8 cellular contexts compared by ENCODE assay signal in the genomic region with DNA sequence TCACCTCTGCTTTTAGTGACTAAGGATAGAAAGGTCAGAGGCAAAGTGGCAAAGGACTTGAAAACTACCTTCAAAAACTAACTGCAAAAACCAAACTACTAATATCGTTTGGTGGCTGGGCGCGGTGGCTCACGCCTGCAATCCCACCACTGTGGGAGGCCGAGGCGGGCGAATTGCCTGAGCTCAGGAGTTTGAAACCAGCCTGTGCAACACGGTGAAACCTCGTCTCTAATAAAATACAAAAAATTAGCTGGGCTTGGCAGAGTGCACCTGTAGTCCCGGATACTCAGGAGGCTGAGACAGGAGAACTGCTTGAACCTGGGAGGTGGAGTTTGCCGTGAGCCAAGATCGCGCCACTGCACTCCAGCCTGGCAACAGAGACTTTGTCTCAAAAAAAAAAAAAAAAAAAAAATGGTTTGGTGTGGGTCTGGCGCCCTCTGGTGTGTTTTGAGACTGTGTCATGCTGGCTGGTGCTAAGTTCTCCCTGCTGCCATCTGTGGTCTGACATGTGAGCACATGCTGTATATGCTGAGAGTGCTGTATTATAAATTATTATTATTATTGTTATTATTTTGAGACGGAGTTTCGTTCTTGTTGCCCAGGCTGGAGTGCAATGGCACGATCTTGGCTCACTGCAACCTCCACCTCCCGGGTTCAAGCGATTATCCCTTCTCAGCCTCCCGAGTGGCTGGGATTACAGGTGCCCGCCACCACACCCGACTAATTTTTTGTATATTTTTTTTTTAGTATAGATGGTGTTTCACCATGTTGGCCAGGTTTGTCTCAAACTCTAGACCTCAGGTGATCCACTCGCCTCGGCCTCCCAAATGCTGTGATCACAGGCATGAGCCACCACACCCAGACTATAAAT. TPM values are rescaled to one million over a fixed set of nuclear protein-coding genes. Genes with fewer than 3 reads are reported as not detected.
DNase-seq lines count a peak whose midpoint lies in the region; ATAC-seq and TF ChIP-seq lines count a peak whose summit lies in the region.

No MANE protein-coding gene starts in this region.

- no peaks in the 10 kb centered on the region for H3K36me3 ChIP-seq in left lung

- peak; percentile 84 for TF ChIP-seq CTCF in AG09309 (IDR thresholded peaks at IDR 0.05; ENCODE audit: control insufficient read depth, insufficient read depth, low read depth, low read length, missing control alignments)
- peak; percentile 58 to 75 for TF ChIP-seq CTCF in left lung (IDR thresholded peaks at IDR 0.05)

- H3K27me3 ChIP-seq in left lung, result no peaks in the 10 kb centered on the region

- H3K4me1 ChIP-seq in left lung, result no peaks in the 10 kb centered on the region

- H3K36me3 Mint-ChIP-seq in central memory CD8-positive, alpha-beta T cell (ENCODE audit: insufficient read depth), result no peaks in the 10 kb centered on the region

- H3K9me3 ChIP-seq in left lung, result no peaks in the 10 kb centered on the region

- H3K4me1 Mint-ChIP-seq in central memory CD8-positive, alpha-beta T cell, result no peaks in the 10 kb centered on the region

- no peak overlapping the region for H3K4me3 Mint-ChIP-seq in central memory CD8-positive, alpha-beta T cell

- H3K27me3 Mint-ChIP-seq in central memory CD8-positive, alpha-beta T cell, result peaks cover 44% of the 10 kb centered on the region

- ATAC-seq in GM18519 (IDR thresholded peaks at IDR 0.05; ENCODE audit: low FRiP score, unreplicated experiment), result peak; percentile 70
- ATAC-seq in HG03103 (IDR thresholded peaks at IDR 0.05; ENCODE audit: low read depth, unreplicated experiment), result peak; percentile 72
- ATAC-seq in central memory CD8-positive, alpha-beta T cell (replicated peaks; ENCODE audit: extremely low read depth, poor library complexity, severe bottlenecking), result peak; percentile 98
- ATAC-seq in left lung, result peak; percentile 100

- H3K27ac Mint-ChIP-seq in central memory CD8-positive, alpha-beta T cell (ENCODE audit: low read depth), result no peak overlapping the region

- DNase-seq in AG09309 (ENCODE audit: low read depth) (peak; percentile 65), NCI-H226 (peak; percentile 16), left lung (peak in 1 of 2 donors; percentile 61)
- DNase-seq in activated CD4-positive, CD25-positive, alpha-beta regulatory T cell treated with anti-CD3 and anti-CD28 coated beads, Interleukin-2, amount 50 U/mL, for 16 hours (ENCODE audit: low read depth, low spot score), result peak; percentile 39
- DNase-seq in central memory CD8-positive, alpha-beta T cell (ENCODE audit: low spot score in 2 of 2), result peak; percentile 46 to 66
- peak; percentile 35 to 59 (median 40) for DNase-seq in stimulated activated CD4-positive, alpha-beta T cell treated with anti-CD3 and anti-CD28 coated beads, TNF-alpha, amount 100 ng/mL, for 24 hours (ENCODE audit: low read depth in 3 of 3)

- H3K4me3 ChIP-seq in AG09309 (ENCODE audit: control insufficient read depth, low read depth, low read length) (no peak overlapping the region), left lung (no peak overlapping the region)

- intact Hi-C loops in left lung (cut with DNase I), result loop anchor here in 1 of 2 donors (10.0 kb wide), 1 partner anchor 123 kb away; no protein-coding TSS in a partner anchor

- no peak overlapping the region for H3K27ac ChIP-seq in left lung

- no peaks in the 10 kb centered on the region for H3K9me3 Mint-ChIP-seq in central memory CD8-positive, alpha-beta T cell

RNA-seq across cellular contexts. Expression of gene RNF17, which starts 36.0 kb away (rescaled TPM):
- not detected for total RNA-seq in left lung

RNA-seq across cellular contexts. Expression of gene ATP12A, which starts 47.8 kb away (rescaled TPM):
- 1 to 10 TPM in 1 of 2 donors, not detected in 1; 2.0 TPM for total RNA-seq in left lung
